Comparison of ENCODE assay signal across 1 cellular context in the genomic region with DNA sequence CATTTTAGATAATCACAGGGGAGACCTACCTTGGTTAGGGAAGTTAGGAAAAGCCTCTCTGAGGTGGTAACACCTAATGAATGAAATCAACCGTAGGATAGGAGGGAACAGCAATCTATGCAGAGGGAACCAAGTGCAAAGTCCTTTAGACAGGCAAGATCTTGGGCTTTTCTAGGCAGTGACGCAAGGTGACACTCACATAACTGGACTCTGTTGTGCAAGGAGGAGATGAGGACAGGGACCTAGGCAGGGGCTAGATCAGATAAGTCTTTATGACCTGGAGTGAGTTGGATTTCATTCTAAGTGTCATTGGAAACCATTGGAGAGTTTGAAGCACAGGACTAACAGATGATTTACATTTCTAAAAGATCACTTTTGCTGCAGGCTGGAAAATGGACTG.
TF ChIP-seq lines count a peak whose summit lies in the region.

No MANE protein-coding gene starts in this region.

TF ChIP-seq in GM12878, 131 proteins besides CTCF, POLR2A, EP300 and RAD21:
- TF ChIP-seq RCOR1 (conservative IDR thresholded peaks at IDR 0.05; ENCODE audit: low read depth, low read length) = no peak
